Comparison of ENCODE assay signal across 1 cellular context in the genomic region with DNA sequence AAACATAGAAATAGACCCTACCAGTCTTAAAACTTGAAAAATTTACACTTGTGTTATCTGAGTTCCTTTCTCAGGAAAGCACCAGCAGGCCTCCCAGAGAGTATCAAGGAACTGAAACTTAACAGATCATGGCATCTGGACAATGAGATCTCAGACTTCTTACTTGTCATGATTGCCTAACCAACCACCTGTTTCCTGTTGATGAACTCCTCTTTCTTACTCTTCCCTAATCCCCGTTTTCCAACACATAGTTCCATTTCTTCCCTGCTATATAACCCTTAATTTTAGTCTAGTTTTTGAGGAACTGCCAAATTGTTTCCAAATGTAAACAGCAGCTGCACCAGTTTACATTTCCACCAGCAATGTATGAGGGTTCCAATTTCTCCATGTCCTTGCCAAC.
TF ChIP-seq lines count a peak whose summit lies in the region.

No MANE protein-coding gene starts in this region.

TF ChIP-seq in endothelial cell of umbilical vein, 7 proteins besides CTCF, POLR2A, EP300 and RAD21 (continued from another document):
- TF ChIP-seq FOS (IDR thresholded peaks at IDR 0.05; ENCODE audit: borderline replicate concordance, insufficient read depth, low read length) (no peak), GATA2 (IDR thresholded peaks at IDR 0.05; ENCODE audit: insufficient read depth, insufficient read length, low read depth, low read length) (no peak), JUN (IDR thresholded peaks at IDR 0.05; ENCODE audit: borderline replicate concordance, insufficient read depth, insufficient read length, low read depth) (no peak)
